ENCODE assay signal across 34 cellular contexts in the genomic region with DNA sequence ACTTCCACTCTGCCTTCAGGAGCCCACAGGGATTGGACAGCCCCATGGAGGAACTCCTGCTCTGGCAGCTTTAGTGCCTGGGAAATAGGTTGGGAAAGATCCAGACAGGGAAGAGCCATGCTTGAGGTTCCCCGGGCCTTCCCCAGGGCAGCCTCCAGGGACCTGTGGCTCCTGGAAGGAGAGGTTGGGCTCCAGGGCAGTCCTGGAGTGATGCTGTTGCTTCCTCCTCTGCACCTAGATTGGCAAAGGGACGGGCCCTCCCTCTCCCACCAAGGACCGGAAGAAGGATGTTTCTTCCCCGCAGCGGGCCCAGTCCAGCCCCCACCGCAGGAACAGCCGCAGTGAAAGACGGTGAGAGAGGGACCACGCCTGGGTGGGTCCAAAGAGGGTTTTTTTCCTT. TPM values are rescaled to one million over a fixed set of nuclear protein-coding genes. Genes with fewer than 3 reads are reported as not detected.
A peak's percentile ranks its signal among the peaks of the same experiment; 100 is the strongest.
DNase-seq lines count a peak whose midpoint lies in the region; ATAC-seq and TF ChIP-seq lines count a peak whose summit lies in the region.
"Had no signal": no experiment of that assay in that cellular context is flagged by ENCODE, and none has a peak within 500 bp of the region (broad histone marks: within the 10 kb centered on the region; RNA-seq: fewer than 3 reads in every experiment).

No MANE protein-coding gene starts in this region.

- in situ Hi-C loops in IMR-90 (cut with MboI; ENCODE audit: low sequenced_read_pairs): no loop called here

- CTCF ChIA-PET in activated CD4-positive, alpha-beta memory T cell treated with anti-CD3 and anti-CD28 coated beads, Interleukin-2, amount 10 ng/mL, durations not matched to agents 7 days and 5 days (lab: Charles Lee): interaction anchor here (1.1 to 1.4 kb wide), 2 partner anchors 7 to 33 kb away, joined by 3 to 5 read pairs; no protein-coding TSS in a partner anchor
- CTCF ChIA-PET in activated CD4-positive, alpha-beta memory T cell treated with anti-CD3 and anti-CD28 coated beads for 36 hours (lab: Charles Lee): interaction anchor here (3.3 kb wide), 1 partner anchor 67 kb away, joined by 20 read pairs; no protein-coding TSS in a partner anchor
- CTCF ChIA-PET in IMR-90 (lab: Yijun Ruan, JAX): no interaction called here

- H3K14ac ChIP-seq in IMR-90 (replicated peaks; ENCODE audit: low read depth, low read length): no peak overlapping the region

- peaks cover 8% of the 10 kb centered on the region; the same call in 1 of the 2 replicates for H3K36me3 ChIP-seq in IMR-90 (ENCODE audit: control insufficient read depth, insufficient read depth, low read length)
- peaks cover 0 to 22% (median 0%) of the 10 kb centered on the region in 4 donors for H3K36me3 ChIP-seq in sigmoid colon
- H3K36me3 ChIP-seq in GM23338 (ENCODE audit: insufficient read depth): no peaks in the 10 kb centered on the region

- no peak for TF ChIP-seq EP300 in sigmoid colon (IDR thresholded peaks at IDR 0.05)

- no peaks in the 10 kb centered on the region for H3F3A ChIP-seq in GM23338 (replicated peaks; ENCODE audit: low read depth)

- H3K4me3 Mint-ChIP-seq in activated CD4-positive, alpha-beta memory T cell treated with anti-CD3 and anti-CD28 coated beads, Interleukin-2, amount 10 ng/mL, durations not matched to agents 7 days and 5 days: no peak overlapping the region
- no peak overlapping the region for H3K4me3 Mint-ChIP-seq in activated CD4-positive, alpha-beta memory T cell treated with anti-CD3 and anti-CD28 coated beads for 36 hours
- no peak overlapping the region for H3K4me3 Mint-ChIP-seq in GM23338
- H3K4me3 Mint-ChIP-seq: activated naive CD4-positive, alpha-beta T cell treated with anti-CD3 and anti-CD28 coated beads, Interleukin-2, amount 50 U/mL, for 24 hours; activated T-cell treated with anti-CD3 and anti-CD28 coated beads, Interleukin-2, amount 50 U/mL, for 72 hours; CD4-positive, alpha-beta T cell; stimulated activated memory B cell treated with anti-CD40 and anti-IgM and Interleukin-4, amounts not matched to agents 10 μg/mL and 1 μg/mL and 100 μg/mL, for 72 hours had no signal

- H3K4me3 ChIP-seq in IMR-90 (ENCODE audit: insufficient read depth, low read depth, low read length) (no peak overlapping the region), sigmoid colon (no peak overlapping the region), GM23338 (no peak overlapping the region)
- H3K4me3 ChIP-seq: A549, suprapubic skin, vagina had no signal

- H4K91ac ChIP-seq in IMR-90 (ENCODE audit: insufficient read depth, low read depth, low read length): no peak overlapping the region

- no peak for TF ChIP-seq RAD21 in IMR-90 (IDR thresholded peaks at IDR 0.05; ENCODE audit: low read length)

- H3K27me3 Mint-ChIP-seq in activated CD4-positive, alpha-beta memory T cell treated with anti-CD3 and anti-CD28 coated beads, Interleukin-2, amount 10 ng/mL, durations not matched to agents 7 days and 5 days: no peaks in the 10 kb centered on the region
- no peaks in the 10 kb centered on the region for H3K27me3 Mint-ChIP-seq in activated CD4-positive, alpha-beta memory T cell treated with anti-CD3 and anti-CD28 coated beads for 36 hours
- H3K27me3 Mint-ChIP-seq in GM23338 (ENCODE audit: insufficient read depth, low read depth, poor library complexity): peaks cover 20% of the 10 kb centered on the region
- H3K27me3 Mint-ChIP-seq: activated naive CD4-positive, alpha-beta T cell treated with anti-CD3 and anti-CD28 coated beads, Interleukin-2, amount 50 U/mL, for 24 hours; CD4-positive, alpha-beta T cell; naive thymus-derived CD4-positive, alpha-beta T cell had no signal

- no peak overlapping the region for H3K4ac ChIP-seq in IMR-90 (ENCODE audit: low read depth, low read length)

- no peak overlapping the region for H3K27ac Mint-ChIP-seq in activated CD4-positive, alpha-beta memory T cell treated with anti-CD3 and anti-CD28 coated beads, Interleukin-2, amount 10 ng/mL, durations not matched to agents 7 days and 5 days
- H3K27ac Mint-ChIP-seq in activated CD4-positive, alpha-beta memory T cell treated with anti-CD3 and anti-CD28 coated beads for 36 hours: no peak overlapping the region
- H3K27ac Mint-ChIP-seq in GM23338: no peak overlapping the region
- H3K27ac Mint-ChIP-seq: activated naive CD4-positive, alpha-beta T cell treated with anti-CD3 and anti-CD28 coated beads, Interleukin-2, amount 50 U/mL, for 24 hours; activated T-cell treated with anti-CD3 and anti-CD28 coated beads, Interleukin-2, amount 50 U/mL, for 72 hours; CD4-positive, alpha-beta T cell; stimulated activated memory B cell treated with anti-CD40 and anti-IgM and Interleukin-4, amounts not matched to agents 10 μg/mL and 1 μg/mL and 100 μg/mL, for 72 hours had no signal

- no peak overlapping the region for H2BK15ac ChIP-seq in IMR-90 (ENCODE audit: low read depth, low read length)

- peak overlapping the region; percentile 50 for H2AK9ac ChIP-seq in IMR-90 (replicated peaks; ENCODE audit: low read depth, low read length, poor library complexity)

- H3K4me2 ChIP-seq in IMR-90 (ENCODE audit: low read depth, low read length): no peak overlapping the region
- H3K4me2 ChIP-seq in GM23338: no peak overlapping the region
- H3K4me2 ChIP-seq: A549 had no signal

- peak; percentile 15 for DNase-seq in activated CD4-positive, alpha-beta memory T cell treated with anti-CD3 and anti-CD28 coated beads, Interleukin-2, amount 10 ng/mL, durations not matched to agents 7 days and 5 days
- DNase-seq in activated CD4-positive, alpha-beta memory T cell treated with anti-CD3 and anti-CD28 coated beads for 36 hours: no peak
- DNase-seq in IMR-90 (no peak), left cardiac atrium (peak; percentile 26), sigmoid colon (peak; percentile 57), hypothalamus (lab: John Stamatoyannopoulos, UW) (no peak), GM23338 (ENCODE audit: low spot score) (no peak), A172 (ENCODE audit: low spot score) (no peak)
- DNase-seq: activated T-cell treated with anti-CD3 and anti-CD28 coated beads, Interleukin-2, amount 50 U/mL, for 72 hours; AML-193; CD4-positive, alpha-beta T cell; dermis blood vessel endothelial cell; EL; GOT3; Kasumi-1; midbrain; NCI-H146; NCI-H446 treated with DMSO at 0.1 percent for 48 hours; stimulated activated CD4-positive, alpha-beta T cell treated with anti-CD3 and anti-CD28 coated beads, Interleukin-4, amount 100 ng/mL, for 24 hours; T-helper 2 cell had no signal

- intact Hi-C loops in activated CD4-positive, alpha-beta memory T cell treated with anti-CD3 and anti-CD28 coated beads for 36 hours (cut with micrococcal nuclease): no loop called here
- intact Hi-C loops in IMR-90 (cut with micrococcal nuclease): no loop called here
- intact Hi-C loops in left cardiac atrium (cut with DNase I): no loop called here
- intact Hi-C loops in sigmoid colon (cut with DNase I): no loop called here

- no peaks in the 10 kb centered on the region for H3K27me3 ChIP-seq in IMR-90 (ENCODE audit: control insufficient read depth, insufficient read depth, low read length)
- H3K27me3 ChIP-seq in sigmoid colon: no peaks in the 10 kb centered on the region
- no peaks in the 10 kb centered on the region for H3K27me3 ChIP-seq in GM23338 (ENCODE audit: insufficient read depth)
- H3K27me3 ChIP-seq: suprapubic skin, vagina had no signal

- dilution Hi-C loops in IMR-90 (cut with HindIII; ENCODE audit: low sequenced_read_pairs, unreplicated experiment): no loop called here

- H2AK5ac ChIP-seq in IMR-90 (ENCODE audit: low read depth, low read length): no peak overlapping the region

- POLR2A ChIA-PET in activated CD4-positive, alpha-beta memory T cell treated with anti-CD3 and anti-CD28 coated beads, Interleukin-2, amount 10 ng/mL, durations not matched to agents 7 days and 5 days (lab: Charles Lee): no interaction called here
- POLR2A ChIA-PET in activated CD4-positive, alpha-beta memory T cell treated with anti-CD3 and anti-CD28 coated beads for 36 hours (lab: Charles Lee): no interaction called here
- POLR2A ChIA-PET in IMR-90 (lab: Charles Lee; ENCODE audit: unreplicated experiment): no interaction called here

- H3K36me3 Mint-ChIP-seq in activated CD4-positive, alpha-beta memory T cell treated with anti-CD3 and anti-CD28 coated beads, Interleukin-2, amount 10 ng/mL, durations not matched to agents 7 days and 5 days (ENCODE audit: low read depth): no peaks in the 10 kb centered on the region
- peaks cover 4% of the 10 kb centered on the region for H3K36me3 Mint-ChIP-seq in activated CD4-positive, alpha-beta memory T cell treated with anti-CD3 and anti-CD28 coated beads for 36 hours
- peaks cover 11% of the 10 kb centered on the region; the same call in 2 of the 3 replicates for H3K36me3 Mint-ChIP-seq in GM23338 (ENCODE audit: low read depth)

- H4K5ac ChIP-seq in IMR-90 (ENCODE audit: low read depth, low read length): no peak overlapping the region

- H3K56ac ChIP-seq in IMR-90 (ENCODE audit: extremely low read depth, insufficient read depth, low read length): no peak overlapping the region

- H3K79me1 ChIP-seq in IMR-90 (ENCODE audit: low read depth in 1 of 2, low read length in 2 of 2): no peaks in the 10 kb centered on the region

- H3K27ac ChIP-seq in IMR-90 (ENCODE audit: insufficient read depth, low read length) (no peak overlapping the region), sigmoid colon (no peak overlapping the region), GM23338 (ENCODE audit: low read depth) (no peak overlapping the region)
- H3K27ac ChIP-seq: A549, RWPE1, suprapubic skin, vagina had no signal

- no peak overlapping the region for H3K18ac ChIP-seq in IMR-90 (ENCODE audit: low read depth, low read length)

- TF ChIP-seq CTCF in IMR-90 (conservative IDR thresholded peaks at IDR 0.05; ENCODE audit: low read depth, low read length) (no peak), sigmoid colon (IDR thresholded peaks at IDR 0.05) (no peak), GM23338 (conservative IDR thresholded peaks at IDR 0.05; ENCODE audit: low read depth in 2 of 2) (no peak)

- TF ChIP-seq POLR2A in IMR-90 (IDR thresholded peaks at IDR 0.05; ENCODE audit: low read depth, low read length): no peak
- TF ChIP-seq POLR2A in sigmoid colon (IDR thresholded peaks at IDR 0.05): no peak

- ATAC-seq in IMR-90 (ENCODE audit: low read depth) (no peak), left cardiac atrium (no peak), GM23338 (no peak)
- ATAC-seq: activated T-cell treated with anti-CD3 and anti-CD28 coated beads, Interleukin-2, amount 50 U/mL, for 72 hours; naive thymus-derived CD4-positive, alpha-beta T cell; right cardiac atrium; SK-N-SH treated with all-trans-retinoic acid at 6 μM for 48 hours; stimulated activated memory B cell treated with anti-CD40 and anti-IgM and Interleukin-4, amounts not matched to agents 10 μg/mL and 1 μg/mL and 100 μg/mL, for 72 hours had no signal

- H3K4me1 Mint-ChIP-seq in activated CD4-positive, alpha-beta memory T cell treated with anti-CD3 and anti-CD28 coated beads, Interleukin-2, amount 10 ng/mL, durations not matched to agents 7 days and 5 days: peaks cover 28% of the 10 kb centered on the region
- H3K4me1 Mint-ChIP-seq in activated CD4-positive, alpha-beta memory T cell treated with anti-CD3 and anti-CD28 coated beads for 36 hours (ENCODE audit: low read depth): peaks cover 19% of the 10 kb centered on the region
- H3K4me1 Mint-ChIP-seq in GM23338: peaks cover 26% of the 10 kb centered on the region

- no peak overlapping the region for H2AFZ ChIP-seq in IMR-90 (replicated peaks; ENCODE audit: low read length, poor library complexity)
- no peak overlapping the region for H2AFZ ChIP-seq in GM23338

- H4K20me1 ChIP-seq in IMR-90 (ENCODE audit: insufficient read depth, low read length) (no peaks in the 10 kb centered on the region), GM23338 (replicated peaks; ENCODE audit: insufficient read depth) (no peaks in the 10 kb centered on the region)

- no peak overlapping the region for H3K23ac ChIP-seq in IMR-90 (ENCODE audit: low read depth, low read length)

- H3K9me3 Mint-ChIP-seq in activated CD4-positive, alpha-beta memory T cell treated with anti-CD3 and anti-CD28 coated beads, Interleukin-2, amount 10 ng/mL, durations not matched to agents 7 days and 5 days: no peaks in the 10 kb centered on the region
- no peaks in the 10 kb centered on the region for H3K9me3 Mint-ChIP-seq in activated CD4-positive, alpha-beta memory T cell treated with anti-CD3 and anti-CD28 coated beads for 36 hours
- no peaks in the 10 kb centered on the region for H3K9me3 Mint-ChIP-seq in GM23338
- H3K9me3 Mint-ChIP-seq: activated naive CD4-positive, alpha-beta T cell treated with anti-CD3 and anti-CD28 coated beads, Interleukin-2, amount 50 U/mL, for 24 hours; activated T-cell treated with anti-CD3 and anti-CD28 coated beads, Interleukin-2, amount 50 U/mL, for 72 hours; CD4-positive, alpha-beta T cell; stimulated activated memory B cell treated with anti-CD40 and anti-IgM and Interleukin-4, amounts not matched to agents 10 μg/mL and 1 μg/mL and 100 μg/mL, for 72 hours had no signal

- H3K9ac ChIP-seq in IMR-90 (ENCODE audit: low read depth, low read length): no peak overlapping the region

- WGBS in IMR-90 (ENCODE audit: extremely low coverage in 2 of 2, insufficient read length in 1 of 2), 2 experiments: no CpG with 5 or more reads among the region's 9 CpGs
- WGBS in sigmoid colon, 2 donors: 77 to 78% methylated on average over 9 of the region's 9 CpGs

- H2BK5ac ChIP-seq in IMR-90 (ENCODE audit: low read depth, low read length, poor library complexity, severe bottlenecking): no peak overlapping the region

- no peaks in the 10 kb centered on the region for H3K79me2 ChIP-seq in GM23338 (replicated peaks; ENCODE audit: insufficient read depth)

- H4K8ac ChIP-seq in IMR-90 (ENCODE audit: low read depth in 2 of 2, low read length in 2 of 2): no peak overlapping the region

- peaks cover 13% of the 10 kb centered on the region for H3K4me1 ChIP-seq in IMR-90 (ENCODE audit: control insufficient read depth, insufficient read depth, low read length)
- H3K4me1 ChIP-seq in sigmoid colon: peaks cover 0 to 23% (median 10%) of the 10 kb centered on the region in 4 donors
- H3K4me1 ChIP-seq in GM23338 (ENCODE audit: insufficient read depth): no peaks in the 10 kb centered on the region

- no peaks in the 10 kb centered on the region for H3K9me3 ChIP-seq in IMR-90 (ENCODE audit: control insufficient read depth, insufficient read depth, low read length)
- H3K9me3 ChIP-seq in sigmoid colon: no peaks in the 10 kb centered on the region
- H3K9me3 ChIP-seq: A549, suprapubic skin, vagina had no signal

- no TSS peak for BruUV-seq in IMR-90 (replicated peaks; lab: Mats Ljungman, UMichigan)

- H2BK20ac ChIP-seq in IMR-90 (ENCODE audit: low read depth, low read length): no peak overlapping the region

- H2BK120ac ChIP-seq in IMR-90 (ENCODE audit: low read depth, low read length): no peak overlapping the region

- no peaks in the 10 kb centered on the region for H3K9me2 ChIP-seq in GM23338 (ENCODE audit: insufficient read depth)

- peaks cover 7% of the 10 kb centered on the region; the same call in 1 of the 2 replicates for H3K9me1 ChIP-seq in IMR-90 (ENCODE audit: insufficient read depth, low read length)

RNA-seq across cellular contexts. Expression of gene VASH1, which starts 16.5 kb away (rescaled TPM):
- 1 to 10 TPM; 2.5 to 2.6 TPM for total RNA-seq in activated CD4-positive, alpha-beta memory T cell treated with anti-CD3 and anti-CD28 coated beads, Interleukin-2, amount 10 ng/mL, durations not matched to agents 7 days and 5 days
- 1 to 10 TPM; 6.1 TPM for total RNA-seq in activated CD4-positive, alpha-beta memory T cell treated with anti-CD3 and anti-CD28 coated beads for 36 hours
- 1.9 and 2.0 TPM in 2 replicates for total RNA-seq in IMR-90 (2012; rRNA removed)
- polyA plus RNA-seq in IMR-90 (2012; rRNA removed): 9.5 and 9.6 TPM in 2 replicates
- polyA plus RNA-seq in IMR-90 (2012; cell fraction: cytosol; rRNA removed): 5.5 TPM in 2 replicates
- polyA plus RNA-seq in IMR-90 (2012; cell fraction: nucleus; rRNA removed; ENCODE audit: low replicate concordance): 22.8 and 31.0 TPM in 2 replicates
- 100 to 1,000 TPM in 1 of 2 donors, 10 to 100 TPM in 1; 27.0 to 142 TPM for total RNA-seq in left cardiac atrium
- total RNA-seq in sigmoid colon: 10 to 100 TPM in 1 of 4 donors, 1 to 10 TPM in 3; 3.0 to 13.0 (median 5.3) TPM
- polyA plus RNA-seq in sigmoid colon: 1 to 10 TPM; 3.0 to 7.7 (median 3.7) TPM
- 2.8 and 3.7 TPM in 2 replicates for total RNA-seq in GM23338 (2014; rRNA removed; shearing (Covaris generic))
- polyA plus RNA-seq in GM23338 (2016; fragmentation: Nextera tagmentation; extraction: Ambion mirVana): 0.78 and 1.4 TPM in 2 replicates
- total RNA-seq in A172 (2014; rRNA removed; shearing (Covaris generic)): 2.9 and 3.5 TPM in 2 replicates

RNA-seq across cellular contexts. Expression of gene ANGEL1, which starts 35.0 kb away (rescaled TPM):
- 10 to 100 TPM in 1 of 2 experiments, 1 to 10 TPM in 1; 9.9 to 11.0 TPM for total RNA-seq in activated CD4-positive, alpha-beta memory T cell treated with anti-CD3 and anti-CD28 coated beads, Interleukin-2, amount 10 ng/mL, durations not matched to agents 7 days and 5 days
- total RNA-seq in activated CD4-positive, alpha-beta memory T cell treated with anti-CD3 and anti-CD28 coated beads for 36 hours: 10 to 100 TPM; 14.6 to 15.9 TPM
- total RNA-seq in IMR-90 (2012; rRNA removed) (3.6 and 4.1 TPM in 2 replicates), left cardiac atrium (10 to 100 TPM; 14.9 to 21.6 TPM), sigmoid colon (10 to 100 TPM in 2 of 4 donors, 1 to 10 TPM in 2; 9.6 to 16.1 (median 10.8) TPM)
- polyA plus RNA-seq in IMR-90 (2012; rRNA removed) (8.4 and 10.0 TPM in 2 replicates), sigmoid colon (10 to 100 TPM in 1 of 3 donors, 1 to 10 TPM in 1, under 1 TPM in 1; 0.60 to 10.9 (median 1.4) TPM), GM23338 (2016; fragmentation: Nextera tagmentation; extraction: Ambion mirVana) (4.6 and 5.3 TPM in 2 replicates)
- 5.4 and 7.7 TPM in 2 replicates for polyA plus RNA-seq in IMR-90 (2012; cell fraction: cytosol; rRNA removed)
- polyA plus RNA-seq in IMR-90 (2012; cell fraction: nucleus; rRNA removed; ENCODE audit: low replicate concordance): 23.8 and 32.6 TPM in 2 replicates
- total RNA-seq in GM23338 (2014; rRNA removed; shearing (Covaris generic)): 22.2 and 31.6 TPM in 2 replicates
- total RNA-seq in A172 (2014; rRNA removed; shearing (Covaris generic)): 4.0 and 4.8 TPM in 2 replicates

RNA-seq across cellular contexts. Expression of gene LRRC74A, which starts 48.5 kb away (rescaled TPM):
- total RNA-seq in activated CD4-positive, alpha-beta memory T cell treated with anti-CD3 and anti-CD28 coated beads, Interleukin-2, amount 10 ng/mL, durations not matched to agents 7 days and 5 days: not detected
- total RNA-seq in activated CD4-positive, alpha-beta memory T cell treated with anti-CD3 and anti-CD28 coated beads for 36 hours: not detected
- not detected in 2 replicates for total RNA-seq in IMR-90 (2012; rRNA removed)
- polyA plus RNA-seq in IMR-90 (2012; rRNA removed): not detected in 2 replicates
- polyA plus RNA-seq in IMR-90 (2012; cell fraction: cytosol; rRNA removed): not detected in 2 replicates
- not detected in 2 replicates for polyA plus RNA-seq in IMR-90 (2012; cell fraction: nucleus; rRNA removed; ENCODE audit: low replicate concordance)
- not detected for total RNA-seq in left cardiac atrium
- not detected for total RNA-seq in sigmoid colon
- polyA plus RNA-seq in sigmoid colon: not detected
- total RNA-seq in GM23338 (2014; rRNA removed; shearing (Covaris generic)): not detected in 2 replicates
- polyA plus RNA-seq in GM23338 (2016; fragmentation: Nextera tagmentation; extraction: Ambion mirVana): not detected in 2 replicates
- total RNA-seq in A172 (2014; rRNA removed; shearing (Covaris generic)): not detected in 2 replicates
- total RNA-seq: activated T-cell treated with anti-CD3 and anti-CD28 coated beads, Interleukin-2, amount 50 U/mL, for 72 hours; aorta; CD4-positive, alpha-beta T cell; dermis blood vessel endothelial cell; endothelial cell of umbilical vein; HepG2; lower leg skin; naive thymus-derived CD4-positive, alpha-beta T cell; omental fat pad; suprapubic skin; vagina had no signal
- polyA plus RNA-seq: A549; endothelial cell of umbilical vein; HepG2; naive thymus-derived CD4-positive, alpha-beta T cell; right cardiac atrium had no signal

Comparison
In these comparisons a context has a peak if more than half of its experiments do, and no peak if none do; other contexts are left out.
1. DNase-seq: peak in activated CD4-positive, alpha-beta memory T cell treated with anti-CD3 and anti-CD28 coated beads, Interleukin-2, amount 10 ng/mL, durations not matched to agents 7 days and 5 days (single experiment), left cardiac atrium (single experiment) and sigmoid colon (single experiment); none in activated CD4-positive, alpha-beta memory T cell treated with anti-CD3 and anti-CD28 coated beads for 36 hours (single experiment), IMR-90 (single experiment), hypothalamus (0 of 51), GM23338 (single experiment) and A172 (single experiment).